ENCODE assay signal across 2 cellular contexts in the genomic region with DNA sequence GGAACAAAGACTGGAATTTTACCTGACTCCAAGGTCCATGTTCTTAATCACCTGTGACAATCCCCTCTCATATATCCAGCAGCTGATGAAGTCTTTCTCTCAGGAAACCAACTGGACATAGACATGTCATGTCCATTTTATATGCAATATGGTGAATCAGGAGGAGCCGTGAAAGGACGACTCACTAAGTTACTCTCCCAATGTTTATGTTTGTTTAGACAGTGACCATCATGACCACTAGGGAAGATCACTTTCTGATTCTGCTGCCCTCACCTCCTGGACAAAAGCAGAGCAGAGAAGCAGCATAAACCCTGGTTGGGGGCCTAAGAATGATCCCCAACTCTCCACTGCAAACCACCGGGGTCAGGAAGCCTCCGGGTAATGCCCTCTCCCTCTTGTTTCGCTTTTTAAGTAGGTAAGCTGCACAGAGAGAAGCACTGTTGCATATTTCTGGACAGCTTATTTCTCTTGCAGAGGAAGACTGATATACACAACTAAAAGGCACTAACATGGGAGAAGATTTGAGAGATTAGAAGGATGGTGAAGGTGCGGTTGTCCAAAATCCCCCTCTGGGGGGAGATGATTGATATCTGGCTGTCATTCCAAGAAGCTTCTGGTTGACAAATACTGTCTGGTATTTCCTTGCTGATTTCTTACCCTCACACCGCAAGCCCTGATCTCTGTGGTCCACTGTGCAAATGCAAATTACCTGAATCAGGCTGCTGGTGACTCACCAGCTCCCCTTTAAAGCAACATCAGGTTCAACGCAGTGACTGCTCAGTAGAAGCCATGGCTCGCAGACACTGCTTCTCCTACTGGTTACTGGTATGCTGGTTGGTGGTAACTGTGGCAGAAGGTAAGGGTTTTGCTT.
TF ChIP-seq lines count a peak whose summit lies in the region.

Gene ODAPH (plus strand): TSS at position 773 of the 871 bp plus-strand sequence. CDS start 17 bp downstream, at position 790.

TF ChIP-seq in GM23338, 12 proteins besides CTCF, POLR2A, EP300 and RAD21 (continued from another document and continues in another):
- TF ChIP-seq ETS1 (IDR thresholded peaks at IDR 0.05) (no peak), ZNF114 (CRISPR knock-in tag; IDR thresholded peaks at IDR 0.05) (no peak), POLR2AphosphoS5 (IDR thresholded peaks at IDR 0.05; ENCODE audit: low read depth) (no peak), NANOG (IDR thresholded peaks at IDR 0.05; ENCODE audit: borderline replicate concordance) (no peak), EZH2 (IDR thresholded peaks at IDR 0.05; ENCODE audit: low read depth, unreplicated experiment) (no peak), STAT1 (IDR thresholded peaks at IDR 0.05; ENCODE audit: unreplicated experiment) (no peak)
- TF ChIP-seq, protein P1, sequence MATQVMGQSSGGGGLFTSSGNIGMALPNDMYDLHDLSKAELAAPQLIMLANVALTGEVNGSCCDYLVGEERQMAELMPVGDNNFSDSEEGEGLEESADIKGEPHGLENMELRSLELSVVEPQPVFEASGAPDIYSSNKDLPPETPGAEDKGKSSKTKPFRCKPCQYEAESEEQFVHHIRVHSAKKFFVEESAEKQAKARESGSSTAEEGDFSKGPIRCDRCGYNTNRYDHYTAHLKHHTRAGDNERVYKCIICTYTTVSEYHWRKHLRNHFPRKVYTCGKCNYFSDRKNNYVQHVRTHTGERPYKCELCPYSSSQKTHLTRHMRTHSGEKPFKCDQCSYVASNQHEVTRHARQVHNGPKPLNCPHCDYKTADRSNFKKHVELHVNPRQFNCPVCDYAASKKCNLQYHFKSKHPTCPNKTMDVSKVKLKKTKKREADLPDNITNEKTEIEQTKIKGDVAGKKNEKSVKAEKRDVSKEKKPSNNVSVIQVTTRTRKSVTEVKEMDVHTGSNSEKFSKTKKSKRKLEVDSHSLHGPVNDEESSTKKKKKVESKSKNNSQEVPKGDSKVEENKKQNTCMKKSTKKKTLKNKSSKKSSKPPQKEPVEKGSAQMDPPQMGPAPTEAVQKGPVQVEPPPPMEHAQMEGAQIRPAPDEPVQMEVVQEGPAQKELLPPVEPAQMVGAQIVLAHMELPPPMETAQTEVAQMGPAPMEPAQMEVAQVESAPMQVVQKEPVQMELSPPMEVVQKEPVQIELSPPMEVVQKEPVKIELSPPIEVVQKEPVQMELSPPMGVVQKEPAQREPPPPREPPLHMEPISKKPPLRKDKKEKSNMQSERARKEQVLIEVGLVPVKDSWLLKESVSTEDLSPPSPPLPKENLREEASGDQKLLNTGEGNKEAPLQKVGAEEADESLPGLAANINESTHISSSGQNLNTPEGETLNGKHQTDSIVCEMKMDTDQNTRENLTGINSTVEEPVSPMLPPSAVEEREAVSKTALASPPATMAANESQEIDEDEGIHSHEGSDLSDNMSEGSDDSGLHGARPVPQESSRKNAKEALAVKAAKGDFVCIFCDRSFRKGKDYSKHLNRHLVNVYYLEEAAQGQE (IDR thresholded peaks at IDR 0.05; ENCODE audit: unreplicated experiment) = no peak

TF ChIP-seq in GM12878, 131 proteins besides CTCF, POLR2A, EP300 and RAD21:
- TF ChIP-seq, protein P2, sequence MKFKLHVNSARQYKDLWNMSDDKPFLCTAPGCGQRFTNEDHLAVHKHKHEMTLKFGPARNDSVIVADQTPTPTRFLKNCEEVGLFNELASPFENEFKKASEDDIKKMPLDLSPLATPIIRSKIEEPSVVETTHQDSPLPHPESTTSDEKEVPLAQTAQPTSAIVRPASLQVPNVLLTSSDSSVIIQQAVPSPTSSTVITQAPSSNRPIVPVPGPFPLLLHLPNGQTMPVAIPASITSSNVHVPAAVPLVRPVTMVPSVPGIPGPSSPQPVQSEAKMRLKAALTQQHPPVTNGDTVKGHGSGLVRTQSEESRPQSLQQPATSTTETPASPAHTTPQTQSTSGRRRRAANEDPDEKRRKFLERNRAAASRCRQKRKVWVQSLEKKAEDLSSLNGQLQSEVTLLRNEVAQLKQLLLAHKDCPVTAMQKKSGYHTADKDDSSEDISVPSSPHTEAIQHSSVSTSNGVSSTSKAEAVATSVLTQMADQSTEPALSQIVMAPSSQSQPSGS (IDR thresholded peaks at IDR 0.05; ENCODE audit: low read length) = 0 out of 2 replicates have a peak, but pooled peaks have one; percentile 16
- TF ChIP-seq IKZF2 (IDR thresholded peaks at IDR 0.05) (0 out of 4 replicates have a peak, but pooled peaks of 1 of the 2 experiments have one; percentile 33), MEF2B (IDR thresholded peaks at IDR 0.05; ENCODE audit: partially characterized antibody, poor library complexity, severe bottlenecking) (no peak), NR2F1 (conservative IDR thresholded peaks at IDR 0.05) (0 out of 2 replicates have a peak, but pooled peaks have one; percentile 43), CBFB (IDR thresholded peaks at IDR 0.05; ENCODE audit: low read depth) (0 out of 2 replicates have a peak, but pooled peaks have one; percentile 39), RUNX3 (IDR thresholded peaks at IDR 0.05; ENCODE audit: low read length) (peak; percentile 84), LARP7 (IDR thresholded peaks at IDR 0.05) (no peak), POU2F2 (IDR thresholded peaks at IDR 0.05; ENCODE audit: borderline replicate concordance, low read depth, low read length) (peak; percentile 86; the same call in 2 of the 3 replicates), NFIC (IDR thresholded peaks at IDR 0.05; ENCODE audit: low read depth, low read length) (peak; percentile 46; the same call in 1 of the 2 replicates)
- TF ChIP-seq, protein P1 (IDR thresholded peaks at IDR 0.05; ENCODE audit: low read depth, low read length) = no peak
- TF ChIP-seq, protein P3, sequence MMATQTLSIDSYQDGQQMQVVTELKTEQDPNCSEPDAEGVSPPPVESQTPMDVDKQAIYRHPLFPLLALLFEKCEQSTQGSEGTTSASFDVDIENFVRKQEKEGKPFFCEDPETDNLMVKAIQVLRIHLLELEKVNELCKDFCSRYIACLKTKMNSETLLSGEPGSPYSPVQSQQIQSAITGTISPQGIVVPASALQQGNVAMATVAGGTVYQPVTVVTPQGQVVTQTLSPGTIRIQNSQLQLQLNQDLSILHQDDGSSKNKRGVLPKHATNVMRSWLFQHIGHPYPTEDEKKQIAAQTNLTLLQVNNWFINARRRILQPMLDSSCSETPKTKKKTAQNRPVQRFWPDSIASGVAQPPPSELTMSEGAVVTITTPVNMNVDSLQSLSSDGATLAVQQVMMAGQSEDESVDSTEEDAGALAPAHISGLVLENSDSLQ (IDR thresholded peaks at IDR 0.05) = peak; percentile 59
